In the genomic region with DNA sequence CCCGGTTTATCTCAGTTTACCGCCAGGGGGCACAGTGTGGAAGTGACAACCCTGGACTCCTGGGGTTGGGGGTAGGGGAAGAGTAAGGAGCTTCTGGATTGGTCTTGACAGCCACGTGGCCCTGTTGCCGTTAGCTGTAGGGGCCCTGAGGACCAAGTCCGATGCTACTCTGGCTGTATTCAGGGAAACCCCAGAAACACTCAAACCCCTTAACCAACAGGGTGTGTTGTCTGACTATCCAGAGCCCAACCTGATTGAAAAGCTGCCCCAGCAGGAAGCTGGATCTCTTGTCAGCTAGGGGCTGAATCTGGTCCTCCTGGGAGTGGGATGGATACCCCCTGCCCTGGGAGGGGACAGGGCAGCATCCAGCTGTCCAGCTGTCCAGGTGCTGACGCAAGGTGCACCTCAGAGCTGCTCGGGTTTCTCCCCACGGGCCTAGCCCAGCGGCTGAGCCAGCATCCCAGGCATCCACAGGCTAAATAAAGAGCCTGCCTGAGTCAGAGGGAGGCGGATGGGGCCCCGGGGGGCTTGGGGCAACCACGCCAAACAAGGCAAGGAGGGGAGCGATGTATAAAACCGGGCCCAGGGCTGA, we compare ENCODE assay signal across 9 cellular contexts. TPM values are rescaled to one million over a fixed set of nuclear protein-coding genes. Genes with fewer than 3 reads are reported as not detected.
DNase-seq lines count a peak whose midpoint lies in the region; ATAC-seq lines count a peak whose summit lies in the region.
"Had no signal": no experiment of that assay in that cellular context is flagged by ENCODE, and none has a peak within 500 bp of the region (broad histone marks: within the 10 kb centered on the region; RNA-seq: fewer than 3 reads in every experiment).

No MANE protein-coding gene starts in this region.

- H3K4me1 Mint-ChIP-seq in CD4-positive, CD25-positive, alpha-beta regulatory T cell: peaks cover 0 to 40% (median 21%) of the 10 kb centered on the region in 4 donors
- peaks cover 31 to 40% of the 10 kb centered on the region in 2 donors for H3K4me1 Mint-ChIP-seq in effector memory CD8-positive, alpha-beta T cell (ENCODE audit: low read depth in 2 of 2)

- peaks cover 0 to 1% (median 0%) of the 10 kb centered on the region in 7 donors for H3K9me3 Mint-ChIP-seq in CD4-positive, CD25-positive, alpha-beta regulatory T cell
- no peaks in the 10 kb centered on the region for H3K9me3 Mint-ChIP-seq in effector memory CD8-positive, alpha-beta T cell

- H3K27ac Mint-ChIP-seq in CD4-positive, CD25-positive, alpha-beta regulatory T cell: no peak overlapping the region
- H3K27ac Mint-ChIP-seq in effector memory CD8-positive, alpha-beta T cell: no peak overlapping the region

- H3K27me3 ChIP-seq in CD4-positive, CD25-positive, alpha-beta regulatory T cell (ENCODE audit: control insufficient read depth, insufficient read depth, low read length): peaks cover 17% of the 10 kb centered on the region

- H3K9me3 ChIP-seq in CD4-positive, CD25-positive, alpha-beta regulatory T cell (ENCODE audit: control insufficient read depth in 2 of 2, low read length in 2 of 2): no peaks in the 10 kb centered on the region

- H3K4me3 ChIP-seq in CD4-positive, CD25-positive, alpha-beta regulatory T cell (ENCODE audit: low read depth, low read length): no peak overlapping the region

- H3K36me3 Mint-ChIP-seq in CD4-positive, CD25-positive, alpha-beta regulatory T cell: no peaks in the 10 kb centered on the region
- peaks cover 3% of the 10 kb centered on the region for H3K36me3 Mint-ChIP-seq in effector memory CD8-positive, alpha-beta T cell (ENCODE audit: insufficient read depth)

- DNase-seq in CD4-positive, CD25-positive, alpha-beta regulatory T cell: peak; percentile 27 to 63 (median 46)
- peak; percentile 66 for DNase-seq in NCI-H460 (ENCODE audit: extremely low read depth, low read depth)
- peak; percentile 38 to 59 for DNase-seq in activated CD4-positive, alpha-beta T cell treated with anti-CD3 and anti-CD28 coated beads for 4 hours
- peak; percentile 26 to 45 (median 41) for DNase-seq in effector memory CD8-positive, alpha-beta T cell
- peak; percentile 70 for DNase-seq in myocyte (ENCODE audit: low read depth)
- DNase-seq in superior temporal gyrus (ENCODE audit: extremely low spot score): peak; percentile 75

- H3K4me3 Mint-ChIP-seq in CD4-positive, CD25-positive, alpha-beta regulatory T cell: peak overlapping the region in 1 of 4 donors; percentile 93
- H3K4me3 Mint-ChIP-seq in effector memory CD8-positive, alpha-beta T cell: no peak overlapping the region

- no peak overlapping the region for H3K27ac ChIP-seq in CD4-positive, CD25-positive, alpha-beta regulatory T cell (ENCODE audit: insufficient read depth, low read length, poor library complexity, severe bottlenecking)

- no peak for ATAC-seq in CD4-positive, CD25-positive, alpha-beta regulatory T cell (ENCODE audit: low read depth in 2 of 2)
- peak; percentile 20 for ATAC-seq in GM21529 (IDR thresholded peaks at IDR 0.05; ENCODE audit: unreplicated experiment)
- ATAC-seq in effector memory CD8-positive, alpha-beta T cell (replicated peaks): no peak
- ATAC-seq in GM21576 (IDR thresholded peaks at IDR 0.05; ENCODE audit: unreplicated experiment): no peak

- peaks cover 53% of the 10 kb centered on the region for H3K27me3 Mint-ChIP-seq in CD4-positive, CD25-positive, alpha-beta regulatory T cell
- H3K27me3 Mint-ChIP-seq in effector memory CD8-positive, alpha-beta T cell: peaks cover 47 to 82% of the 10 kb centered on the region in 2 donors

- peaks cover 36% of the 10 kb centered on the region for H3K4me1 ChIP-seq in CD4-positive, CD25-positive, alpha-beta regulatory T cell (ENCODE audit: control insufficient read depth, insufficient read depth, low read length, poor library complexity, severe bottlenecking)

- no peaks in the 10 kb centered on the region for H3K36me3 ChIP-seq in CD4-positive, CD25-positive, alpha-beta regulatory T cell (ENCODE audit: control insufficient read depth, insufficient read depth, low read length)

RNA-seq across cellular contexts. Expression of a gene that starts 3.1 kb away (rescaled TPM):
- 25.9 TPM for total RNA-seq in CD4-positive, CD25-positive, alpha-beta regulatory T cell
- 10 to 100 TPM; 17.2 to 35.1 (median 25.1) TPM for polyA plus RNA-seq in CD4-positive, CD25-positive, alpha-beta regulatory T cell
- total RNA-seq in NCI-H460 (2014; rRNA removed; shearing (Covaris generic)): 36.8 and 40.2 TPM in 2 replicates
- polyA plus RNA-seq in NCI-H460 (2014; cell fraction: nucleus; rRNA removed): 68.7 and 93.4 TPM in 2 replicates
- total RNA-seq in myocyte: 43.1 and 57.0 TPM in 2 replicates
- polyA plus RNA-seq in myocyte (2012): 67.7 TPM

RNA-seq across cellular contexts. Expression of a gene that starts 18.7 kb away (rescaled TPM):
- total RNA-seq in CD4-positive, CD25-positive, alpha-beta regulatory T cell: 0.12 TPM
- polyA plus RNA-seq in CD4-positive, CD25-positive, alpha-beta regulatory T cell: not detected
- 0.17 and 0.43 TPM in 2 replicates for total RNA-seq in NCI-H460 (2014; rRNA removed; shearing (Covaris generic))
- polyA plus RNA-seq in NCI-H460 (2014; cell fraction: nucleus; rRNA removed): not detected in 2 replicates
- total RNA-seq in myocyte: 0.29 and 0.31 TPM in 2 replicates
- 0.20 TPM for polyA plus RNA-seq in myocyte (2012)
- total RNA-seq: subcutaneous adipose tissue had no signal

RNA-seq across cellular contexts. Expression of a gene that starts 48.0 kb away (rescaled TPM):
- 4.5 TPM for total RNA-seq in CD4-positive, CD25-positive, alpha-beta regulatory T cell
- polyA plus RNA-seq in CD4-positive, CD25-positive, alpha-beta regulatory T cell: 1 to 10 TPM; 3.0 to 6.6 (median 4.4) TPM
- total RNA-seq in NCI-H460 (2014; rRNA removed; shearing (Covaris generic)): 52.4 and 67.1 TPM in 2 replicates
- polyA plus RNA-seq in NCI-H460 (2014; cell fraction: nucleus; rRNA removed): 98.9 and 117 TPM in 2 replicates
- total RNA-seq in myocyte: 382 and 388 TPM in 2 replicates
- 301 TPM for polyA plus RNA-seq in myocyte (2012)

RNA-seq across cellular contexts. Expression of a gene that starts 48.2 kb away (rescaled TPM):
- total RNA-seq in CD4-positive, CD25-positive, alpha-beta regulatory T cell: 0.62 TPM
- not detected for polyA plus RNA-seq in CD4-positive, CD25-positive, alpha-beta regulatory T cell
- total RNA-seq in NCI-H460 (2014; rRNA removed; shearing (Covaris generic)): 0.59 and 0.87 TPM in 2 replicates
- polyA plus RNA-seq in NCI-H460 (2014; cell fraction: nucleus; rRNA removed): 4.4 and 13.3 TPM in 2 replicates
- 5.8 and 9.0 TPM in 2 replicates for total RNA-seq in myocyte
- 4.5 TPM for polyA plus RNA-seq in myocyte (2012)
